12 cellular contexts compared by ENCODE assay signal in the genomic region with DNA sequence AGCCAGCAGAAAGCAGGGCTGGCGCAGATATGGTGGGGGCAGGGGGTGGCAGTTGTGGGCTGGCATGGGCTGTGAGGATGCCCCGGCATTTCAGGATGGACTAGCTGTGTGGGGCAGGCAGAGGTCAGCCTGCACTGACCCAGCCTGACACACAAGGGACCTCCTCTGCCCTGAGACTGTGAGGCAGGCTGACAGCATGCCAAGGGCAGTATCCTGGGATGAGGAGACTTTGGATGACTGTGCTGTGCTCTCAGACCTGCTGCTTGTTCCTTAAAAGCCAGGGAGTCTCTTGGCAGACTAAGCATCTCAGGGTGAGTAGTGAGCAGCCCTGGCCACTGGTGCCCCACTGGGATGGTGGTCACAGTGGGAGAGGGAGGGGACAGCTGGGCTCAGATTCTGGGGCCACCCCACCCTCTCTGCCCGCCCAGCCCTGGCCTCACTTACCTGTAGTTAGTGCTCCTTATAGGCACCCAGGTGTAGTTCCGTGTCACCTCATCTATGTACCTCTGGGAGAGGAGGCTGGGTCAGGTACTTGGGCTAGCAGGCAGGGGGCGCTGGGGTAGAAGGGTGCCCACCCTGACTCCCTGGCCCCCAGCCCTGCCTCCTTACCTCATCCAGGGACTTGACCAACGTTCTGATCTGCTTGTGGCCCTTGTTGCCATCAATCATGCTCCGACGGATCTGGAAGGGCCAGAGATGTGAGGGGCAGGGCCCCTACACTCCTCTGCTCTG. TPM values are rescaled to one million over a fixed set of nuclear protein-coding genes. Genes with fewer than 3 reads are reported as not detected.
DNase-seq lines count a peak whose midpoint lies in the region; ATAC-seq and TF ChIP-seq lines count a peak whose summit lies in the region.
"Had no signal": no experiment of that assay in that cellular context is flagged by ENCODE, and none has a peak within 500 bp of the region (broad histone marks: within the 10 kb centered on the region; RNA-seq: fewer than 3 reads in every experiment).

No MANE protein-coding gene starts in this region.

- no peak overlapping the region for H2BK120ac ChIP-seq in mesendoderm (ENCODE audit: low read depth, low read length)

- H3K4me3 Mint-ChIP-seq in Caco-2 (ENCODE audit: unreplicated experiment) (no peak overlapping the region), GM23338 (no peak overlapping the region; the same call in 2 of the 3 replicates)

- no peaks in the 10 kb centered on the region for H3K79me1 ChIP-seq in mesendoderm (ENCODE audit: low read length)

- TF ChIP-seq EP300 in SK-N-SH (IDR thresholded peaks at IDR 0.05; ENCODE audit: borderline replicate concordance in 1 of 2, low read depth in 1 of 2, low read length in 1 of 2), result no peak

- no peak overlapping the region for H3K27ac ChIP-seq in GM23338 (ENCODE audit: low read depth)
- H3K27ac ChIP-seq in SK-N-SH (ENCODE audit: low read depth in 2 of 2, low read length in 1 of 2), result peak overlapping the region in 1 of 2 experiments; percentile 100; a peak in 2 of 4 replicates
- H3K27ac ChIP-seq in mesendoderm (ENCODE audit: low read depth, low read length), result no peak overlapping the region
- H3K27ac ChIP-seq: neutrophil had no signal

- no peaks in the 10 kb centered on the region for H4K20me1 ChIP-seq in GM23338 (replicated peaks; ENCODE audit: insufficient read depth)
- H4K20me1 ChIP-seq in SK-N-SH (ENCODE audit: insufficient read depth), result no peaks in the 10 kb centered on the region

- DNase-seq in Caco-2 (no peak), GM23338 (ENCODE audit: low spot score) (peak; percentile 65), SK-N-SH (peak; percentile 66), mesendoderm (no peak), AML-193 (lab: John Stamatoyannopoulos, UW) (no peak)
- DNase-seq: activated CD4-positive, alpha-beta T cell treated with anti-CD3 and anti-CD28 coated beads for 48 hours; NCI-H2029 treated with DMSO at 0.1 percent for 48 hours; T-helper 1 cell had no signal

- TF ChIP-seq RAD21 in SK-N-SH (IDR thresholded peaks at IDR 0.05; ENCODE audit: low read length), result peak; percentile 31; the same call in 1 of the 2 replicates

- BruUV-seq in Caco-2 (replicated peaks; lab: Mats Ljungman, UMichigan), result no TSS peak

- TF ChIP-seq CTCF in Caco-2 (IDR thresholded peaks at IDR 0.05; ENCODE audit: insufficient read depth in 1 of 2, low read depth in 1 of 2, low read length in 1 of 2, severe bottlenecking in 1 of 2, unreplicated experiment in 1 of 2) (peak; percentile 21 to 36), GM23338 (conservative IDR thresholded peaks at IDR 0.05; ENCODE audit: low read depth in 2 of 2) (peak; percentile 49 to 70), SK-N-SH (IDR thresholded peaks at IDR 0.05) (no peak; the same call in 1 of the 2 replicates)

- no peaks in the 10 kb centered on the region for H3F3A ChIP-seq in GM23338 (replicated peaks; ENCODE audit: low read depth)
- H3F3A ChIP-seq in SK-N-SH (replicated peaks; ENCODE audit: insufficient read depth), result no peaks in the 10 kb centered on the region

- no peak overlapping the region for H4K5ac ChIP-seq in mesendoderm (ENCODE audit: low read length)

- H2AFZ ChIP-seq in GM23338 (no peak overlapping the region), SK-N-SH (ENCODE audit: low read depth) (no peak overlapping the region)

- no peak overlapping the region for H3K4ac ChIP-seq in mesendoderm (ENCODE audit: low read depth, low read length)

- CTCF ChIA-PET in Caco-2 (lab: Charles Lee), result interaction anchor here (0.6 kb wide), 1 partner anchor 15 kb away, joined by 3 read pairs; no protein-coding TSS in a partner anchor
- CTCF ChIA-PET in SK-N-SH (lab: Yijun Ruan, JAX), result interaction anchor here (0.9 to 3.7 kb wide), 10 partner anchors 9 to 241 kb away, joined by 3 to 24 read pairs (median 4); no protein-coding TSS in a partner anchor

- H3K4me1 Mint-ChIP-seq in Caco-2 (ENCODE audit: low read depth, unreplicated experiment) (no peaks in the 10 kb centered on the region), GM23338 (peaks cover 37% of the 10 kb centered on the region)

- no peak overlapping the region for H4K8ac ChIP-seq in mesendoderm (ENCODE audit: low read depth, low read length)

- H3K27ac Mint-ChIP-seq in Caco-2 (ENCODE audit: unreplicated experiment) (no peak overlapping the region), GM23338 (no peak overlapping the region)

- H2AK5ac ChIP-seq in mesendoderm (ENCODE audit: low read length), result no peak overlapping the region

- H3K36me3 Mint-ChIP-seq in Caco-2 (ENCODE audit: insufficient read depth, unreplicated experiment) (no peaks in the 10 kb centered on the region), GM23338 (ENCODE audit: low read depth) (no peaks in the 10 kb centered on the region; the same call in 2 of the 3 replicates)

- H3K27me3 ChIP-seq in Caco-2 (replicated peaks; ENCODE audit: control insufficient read depth, insufficient read depth, low read length) (no peaks in the 10 kb centered on the region), GM23338 (ENCODE audit: insufficient read depth) (no peaks in the 10 kb centered on the region), SK-N-SH (ENCODE audit: insufficient read depth) (no peaks in the 10 kb centered on the region), mesendoderm (ENCODE audit: insufficient read depth, low read length, poor library complexity) (no peaks in the 10 kb centered on the region)

- intact Hi-C loops in Caco-2 (cut with micrococcal nuclease; ENCODE audit: unreplicated experiment), result no loop called here

- POLR2A ChIA-PET in Caco-2 (lab: Charles Lee), result no interaction called here
- POLR2A ChIA-PET in SK-N-SH (lab: Yijun Ruan, JAX), result interaction anchor here (1.7 kb wide), 1 partner anchor 16 kb away, joined by 3 read pairs; no protein-coding TSS in a partner anchor

- H3K9me3 Mint-ChIP-seq in Caco-2 (ENCODE audit: unreplicated experiment) (no peaks in the 10 kb centered on the region), GM23338 (no peaks in the 10 kb centered on the region; the same call in 2 of the 3 replicates)

- H3K18ac ChIP-seq in mesendoderm (ENCODE audit: low read length), result no peak overlapping the region

- H3K4me2 ChIP-seq in GM23338 (no peak overlapping the region), SK-N-SH (no peak overlapping the region), mesendoderm (ENCODE audit: low read length) (no peak overlapping the region)
- H3K4me2 ChIP-seq: smooth muscle cell had no signal

- ATAC-seq in GM23338 (peak; percentile 57), GM21619 (IDR thresholded peaks at IDR 0.05; ENCODE audit: unreplicated experiment) (no peak), HG03108 (IDR thresholded peaks at IDR 0.05; ENCODE audit: unreplicated experiment) (no peak)

- H3K36me3 ChIP-seq in Caco-2 (ENCODE audit: control insufficient read depth, insufficient read depth, low read length) (no peaks in the 10 kb centered on the region), GM23338 (ENCODE audit: insufficient read depth) (no peaks in the 10 kb centered on the region), SK-N-SH (replicated peaks in 1 of 2; ENCODE audit: control insufficient read depth in 1 of 2, insufficient read depth in 2 of 2, low read length in 1 of 2) (no peaks in the 10 kb centered on the region), mesendoderm (ENCODE audit: control insufficient read depth, insufficient read depth, low read length) (no peaks in the 10 kb centered on the region)
- H3K36me3 ChIP-seq: neutrophil had no signal

- H3K9me3 ChIP-seq in Caco-2 (no peaks in the 10 kb centered on the region), SK-N-SH (no peaks in the 10 kb centered on the region)
- H3K9me3 ChIP-seq: neutrophil had no signal

- H3K9ac ChIP-seq in SK-N-SH (no peak overlapping the region), mesendoderm (ENCODE audit: low read length) (no peak overlapping the region)

- H3K56ac ChIP-seq in mesendoderm (ENCODE audit: low read length), result no peak overlapping the region

- H3K9me2 ChIP-seq in GM23338 (ENCODE audit: insufficient read depth), result no peaks in the 10 kb centered on the region
- no peaks in the 10 kb centered on the region for H3K9me2 ChIP-seq in SK-N-SH

- peak overlapping the region; percentile 16 for H3K23ac ChIP-seq in mesendoderm (ENCODE audit: low read length)

- H3K79me2 ChIP-seq in GM23338 (replicated peaks; ENCODE audit: insufficient read depth) (no peaks in the 10 kb centered on the region), SK-N-SH (ENCODE audit: insufficient read depth) (no peaks in the 10 kb centered on the region), mesendoderm (ENCODE audit: control insufficient read depth, insufficient read depth, low read length) (no peaks in the 10 kb centered on the region)

- H2BK15ac ChIP-seq in mesendoderm (replicated peaks; ENCODE audit: low read depth), result no peak overlapping the region

- H3K4me1 ChIP-seq in Caco-2, result no peaks in the 10 kb centered on the region
- H3K4me1 ChIP-seq in GM23338 (ENCODE audit: insufficient read depth), result peaks cover 11% of the 10 kb centered on the region
- H3K4me1 ChIP-seq in SK-N-SH (ENCODE audit: control insufficient read depth in 1 of 2, insufficient read depth in 2 of 2, low read depth in 1 of 2, low read length in 1 of 2), result peaks cover 0 to 94% of the 10 kb centered on the region in 2 experiments; a peak in 2 of 4 replicates
- peaks cover 3% of the 10 kb centered on the region for H3K4me1 ChIP-seq in mesendoderm (ENCODE audit: control insufficient read depth, low read depth, low read length)

- H3K4me3 ChIP-seq in Caco-2 (ENCODE audit: low read depth, low read length), result no peak overlapping the region
- H3K4me3 ChIP-seq in GM23338, result no peak overlapping the region
- peak overlapping the region in 1 of 2 experiments; percentile 7; a peak in 1 of 4 replicates for H3K4me3 ChIP-seq in SK-N-SH (ENCODE audit: low read depth in 2 of 2, low read length in 1 of 2)
- H3K4me3 ChIP-seq in mesendoderm (ENCODE audit: low read length), result no peak overlapping the region
- H3K4me3 ChIP-seq: smooth muscle cell had no signal

- H3K27me3 Mint-ChIP-seq in Caco-2 (ENCODE audit: insufficient read depth, unreplicated experiment) (peaks cover 13% of the 10 kb centered on the region), GM23338 (ENCODE audit: insufficient read depth, low read depth, poor library complexity) (peaks cover 24% of the 10 kb centered on the region)

- WGBS in SK-N-SH (ENCODE audit: low lambda C conversion rate), result 0% methylated on average over 1 of the region's 8 CpGs
- no CpG with 5 or more reads among the region's 8 CpGs for WGBS in mesendoderm (ENCODE audit: extremely low coverage, insufficient coverage, low lambda C conversion rate)

- no peak overlapping the region for H2BK5ac ChIP-seq in mesendoderm (ENCODE audit: low read length)

RNA-seq across cellular contexts. Expression of a gene that starts 16.0 kb away (rescaled TPM):
- 23.9 TPM in 2 replicates for total RNA-seq in Caco-2 (2022)
- 41.9 and 49.2 TPM in 2 replicates for total RNA-seq in GM23338 (2014; rRNA removed; shearing (Covaris generic))
- polyA plus RNA-seq in GM23338 (2016; fragmentation: Nextera tagmentation; extraction: Ambion mirVana) (17.8 and 19.3 TPM in 2 replicates), SK-N-SH (2012; rRNA removed) (47.8 and 49.2 TPM in 2 replicates)
- 20.4 and 34.9 TPM in 2 replicates for polyA plus RNA-seq in SK-N-SH (2012; cell fraction: cytosol; rRNA removed)
- polyA plus RNA-seq in SK-N-SH (2012; cell fraction: nucleus; rRNA removed), result 33.8 and 42.1 TPM in 2 replicates
- polyA plus RNA-seq in mesendoderm (2013, experiment 1 of 2), result 24.8 TPM
- polyA plus RNA-seq in mesendoderm (2013, experiment 2 of 2), result 23.9 TPM

RNA-seq across cellular contexts. Expression of a gene that starts 24.7 kb away (rescaled TPM):
- 21.2 and 21.4 TPM in 2 replicates for total RNA-seq in Caco-2 (2022)
- 11.5 and 18.2 TPM in 2 replicates for total RNA-seq in GM23338 (2014; rRNA removed; shearing (Covaris generic))
- polyA plus RNA-seq in GM23338 (2016; fragmentation: Nextera tagmentation; extraction: Ambion mirVana) (10.0 and 10.1 TPM in 2 replicates), SK-N-SH (2012; rRNA removed) (40.7 and 46.5 TPM in 2 replicates)
- polyA plus RNA-seq in SK-N-SH (2012; cell fraction: cytosol; rRNA removed), result 22.5 and 32.0 TPM in 2 replicates
- 59.4 and 69.3 TPM in 2 replicates for polyA plus RNA-seq in SK-N-SH (2012; cell fraction: nucleus; rRNA removed)
- polyA plus RNA-seq in mesendoderm (2013, experiment 1 of 2), result 7.8 TPM
- polyA plus RNA-seq in mesendoderm (2013, experiment 2 of 2), result 8.6 TPM

RNA-seq across cellular contexts. Expression of a gene that starts 24.8 kb away (rescaled TPM):
- 23.7 and 29.8 TPM in 2 replicates for total RNA-seq in Caco-2 (2022)
- total RNA-seq in GM23338 (2014; rRNA removed; shearing (Covaris generic)), result 22.3 and 35.6 TPM in 2 replicates
- polyA plus RNA-seq in GM23338 (2016; fragmentation: Nextera tagmentation; extraction: Ambion mirVana) (27.7 and 31.7 TPM in 2 replicates), SK-N-SH (2012; rRNA removed) (43.6 and 56.2 TPM in 2 replicates)
- 23.0 and 30.4 TPM in 2 replicates for polyA plus RNA-seq in SK-N-SH (2012; cell fraction: cytosol; rRNA removed)
- polyA plus RNA-seq in SK-N-SH (2012; cell fraction: nucleus; rRNA removed), result 124 and 132 TPM in 2 replicates
- 9.4 TPM for polyA plus RNA-seq in mesendoderm (2013, experiment 1 of 2)
- 9.6 TPM for polyA plus RNA-seq in mesendoderm (2013, experiment 2 of 2)

RNA-seq across cellular contexts. Expression of a gene that starts 29.8 kb away (rescaled TPM):
- 0.23 and 0.29 TPM in 2 replicates for total RNA-seq in Caco-2 (2022)
- 0.31 TPM in 2 replicates for total RNA-seq in GM23338 (2014; rRNA removed; shearing (Covaris generic))
- polyA plus RNA-seq in GM23338 (2016; fragmentation: Nextera tagmentation; extraction: Ambion mirVana), result 0.24 and 0.29 TPM in 2 replicates
- 0.83 and 0.95 TPM in 2 replicates for polyA plus RNA-seq in SK-N-SH (2012; rRNA removed)
- 0.33 and 0.73 TPM in 2 replicates for polyA plus RNA-seq in SK-N-SH (2012; cell fraction: cytosol; rRNA removed)
- 4.2 and 8.1 TPM in 2 replicates for polyA plus RNA-seq in SK-N-SH (2012; cell fraction: nucleus; rRNA removed)
- polyA plus RNA-seq in mesendoderm (2013, experiment 1 of 2), result 0.18 TPM
- 0.13 TPM for polyA plus RNA-seq in mesendoderm (2013, experiment 2 of 2)

RNA-seq across cellular contexts. Expression of a gene that starts 34.7 kb away (rescaled TPM):
- 26.7 and 28.1 TPM in 2 replicates for total RNA-seq in Caco-2 (2022)
- total RNA-seq in GM23338 (2014; rRNA removed; shearing (Covaris generic)), result 12.8 and 15.7 TPM in 2 replicates
- polyA plus RNA-seq in GM23338 (2016; fragmentation: Nextera tagmentation; extraction: Ambion mirVana), result 9.6 TPM in 2 replicates
- 28.1 and 32.3 TPM in 2 replicates for polyA plus RNA-seq in SK-N-SH (2012; rRNA removed)
- polyA plus RNA-seq in SK-N-SH (2012; cell fraction: cytosol; rRNA removed), result 19.1 and 27.8 TPM in 2 replicates
- 34.1 and 37.0 TPM in 2 replicates for polyA plus RNA-seq in SK-N-SH (2012; cell fraction: nucleus; rRNA removed)
- polyA plus RNA-seq in mesendoderm (2013, experiment 1 of 2), result 6.8 TPM
- polyA plus RNA-seq in mesendoderm (2013, experiment 2 of 2), result 7.2 TPM

Comparison
In these comparisons a context has a peak if more than half of its experiments do, and no peak if none do; other contexts are left out.
1. DNase-seq: peak in GM23338 (single experiment) and SK-N-SH (single experiment); none in Caco-2 (0 of 2), mesendoderm (single experiment) and AML-193 (0 of 2).